Comparison of ENCODE assay signal across 8 cellular contexts in genomic region chr15:89575656-89576416, GRCh38. TPM values are rescaled to one million over a fixed set of nuclear protein-coding genes. Genes with fewer than 3 reads are reported as not detected.
DNase-seq lines count a peak whose midpoint lies in the region; ATAC-seq, FAIRE-seq and TF ChIP-seq lines count a peak whose summit lies in the region.

No MANE protein-coding gene starts in this region.

- H3K27ac ChIP-seq in H1 (ENCODE audit: low read depth, low read length) = peak overlapping the region; percentile 27

- TF ChIP-seq RAD21 in H1 (IDR thresholded peaks at IDR 0.05 in 1 of 2, conservative IDR thresholded peaks at IDR 0.05 in 1 of 2; ENCODE audit: low read depth in 2 of 2, low read length in 2 of 2) = no peak

- no peaks in the 10 kb centered on the region for H3K36me3 Mint-ChIP-seq in natural killer cell

- H2AFZ ChIP-seq in H1 (ENCODE audit: low read length) = 0 out of 2 replicates have a peak overlapping the region, but pooled peaks have one; percentile 8

- no peaks in the 10 kb centered on the region for H3K9me3 ChIP-seq in H1 (ENCODE audit: insufficient read depth in 2 of 2, low read depth in 1 of 2, low read length in 1 of 2)

- H3K27ac Mint-ChIP-seq in natural killer cell = peak overlapping the region; percentile 62 to 69

- peaks cover 5 to 8% of the 10 kb centered on the region in 2 experiments for H4K20me1 ChIP-seq in H1 (replicated peaks in 1 of 2; ENCODE audit: control insufficient read depth in 1 of 2, insufficient read depth in 2 of 2, low read length in 2 of 2)

- CTCF ChIA-PET in H1 (lab: Charles Lee; ENCODE audit: partially characterized antibody) = interaction anchor here (0.6 to 2.3 kb wide), 6 partner anchors 22 to 577 kb away, joined by 3 to 14 read pairs (median 4); no protein-coding TSS in a partner anchor

- H3K9ac ChIP-seq in H1 (replicated peaks in 1 of 4; ENCODE audit: extremely low read depth in 1 of 4, low read depth in 3 of 4, low read length in 3 of 4) = peak overlapping the region; percentile 84 to 89 (median 87)

- H2BK120ac ChIP-seq in H1 (replicated peaks; ENCODE audit: low read depth, low read length) = no peak overlapping the region

- peaks cover 15% of the 10 kb centered on the region for H3K23me2 ChIP-seq in H1 (ENCODE audit: low read depth, low read length)

- no peak overlapping the region for H2BK20ac ChIP-seq in H1 (ENCODE audit: low read length)

- H3K4me1 Mint-ChIP-seq in natural killer cell = peaks cover 16 to 18% of the 10 kb centered on the region in 2 donors

- in situ Hi-C loops in SK-MEL-5 (cut with HindIII; ENCODE audit: low pct_unique_long_range_greater_than_20kb, low sequenced_read_pairs) = no loop called here

- peak overlapping the region; percentile 88 for H4K5ac ChIP-seq in H1 (ENCODE audit: insufficient read length, low read depth, low read length)

- H3K14ac ChIP-seq in H1 (ENCODE audit: insufficient read length) = no peak overlapping the region

- peak overlapping the region; percentile 86; the same call in 1 of the 2 replicates for H4K8ac ChIP-seq in H1 (ENCODE audit: extremely low read depth, insufficient read depth, low read length)

- H3K56ac ChIP-seq in H1 (replicated peaks; ENCODE audit: insufficient read length, low read depth, low read length) = peak overlapping the region; percentile 25

- no peaks in the 10 kb centered on the region for H3K27me3 ChIP-seq in H1 (replicated peaks in 1 of 4; ENCODE audit: control insufficient read depth in 3 of 4, extremely low read depth in 1 of 4, insufficient read depth in 3 of 4, low read length in 3 of 4)

- no peak overlapping the region; the same call in 1 of the 2 replicates for H2AK5ac ChIP-seq in H1 (ENCODE audit: low read depth, low read length)

- peak overlapping the region; percentile 80 for H4K91ac ChIP-seq in H1 (replicated peaks; ENCODE audit: insufficient read length, low read length)

- TF ChIP-seq CTCF in H1 (IDR thresholded peaks at IDR 0.05; ENCODE audit: control extremely low read depth in 1 of 3, insufficient read depth in 1 of 3, low read depth in 1 of 3, low read length in 3 of 3) = no peak
- no peak for TF ChIP-seq CTCF in natural killer cell (IDR thresholded peaks at IDR 0.05)

- no peaks in the 10 kb centered on the region for H3K9me3 Mint-ChIP-seq in natural killer cell

- H2BK12ac ChIP-seq in H1 (ENCODE audit: low read depth, low read length) = no peak overlapping the region

- intact Hi-C loops in Right ventricle myocardium inferior (cut with DNase I) (no loop called here), left ventricle myocardium superior (cut with micrococcal nuclease) (no loop called here), natural killer cell (cut with micrococcal nuclease) (no loop called here)

- no peak for TF ChIP-seq POLR2A in H1 (IDR thresholded peaks at IDR 0.05; ENCODE audit: control extremely low read depth in 1 of 2, low read depth in 2 of 2, low read length in 2 of 2)

- peak overlapping the region; percentile 45; the same call in 1 of the 2 replicates for H2BK5ac ChIP-seq in H1 (ENCODE audit: low read depth, low read length)

- no peak for FAIRE-seq in H1 (lab: Jason Lieb, UNC)

- H3K18ac ChIP-seq in H1 (ENCODE audit: extremely low read depth, low read length) = peak overlapping the region; percentile 88

- no peak overlapping the region for H3K4ac ChIP-seq in H1 (replicated peaks; ENCODE audit: insufficient read length, low read depth, low read length)

- no peak for ATAC-seq in Right ventricle myocardium inferior
- ATAC-seq in left ventricle myocardium superior = no peak
- ATAC-seq in HG02973 (IDR thresholded peaks at IDR 0.05; ENCODE audit: unreplicated experiment) = peak; percentile 20
- ATAC-seq in natural killer cell = no peak

- peaks cover 0 to 5% (median 4%) of the 10 kb centered on the region in 4 experiments; a peak in 3 of 7 replicates for H3K4me1 ChIP-seq in H1 (replicated peaks in 1 of 4; ENCODE audit: control insufficient read depth in 3 of 4, insufficient read depth in 4 of 4, low read length in 3 of 4)

- peak overlapping the region; percentile 99 for H3K4me2 ChIP-seq in H1 (ENCODE audit: insufficient read depth in 1 of 2, low read depth in 2 of 2, low read length in 2 of 2)

- peak overlapping the region; percentile 63 for H3K4me3 Mint-ChIP-seq in natural killer cell

- DNase-seq in Right ventricle myocardium inferior (ENCODE audit: missing footprints) = peak; percentile 79
- no peak for DNase-seq in left ventricle myocardium superior
- peak; percentile 5 for DNase-seq in SK-MEL-5 (ENCODE audit: low read depth, low spot score)
- peak in 1 of 2 experiments; percentile 58 for DNase-seq in H1 (ENCODE audit: low read depth in 1 of 2, low spot score in 2 of 2)
- DNase-seq in natural killer cell = peak; percentile 20
- DNase-seq in midbrain (lab: John Stamatoyannopoulos, UW) = no peak
- DNase-seq in globus pallidus (ENCODE audit: low spot score) = no peak

- no peak for TF ChIP-seq EP300 in H1 (IDR thresholded peaks at IDR 0.05; ENCODE audit: borderline replicate concordance in 1 of 2, low read depth in 2 of 2, low read length in 2 of 2)

- peak overlapping the region; percentile 94 for H3K23ac ChIP-seq in H1 (ENCODE audit: insufficient read length)

- H3K36me3 ChIP-seq in H1 (ENCODE audit: control insufficient read depth in 2 of 4, insufficient read depth in 4 of 4, low read length in 3 of 4) = peaks cover 0 to 23% (median 3%) of the 10 kb centered on the region in 4 experiments; a peak in 2 of 8 replicates

- no peak overlapping the region for H2BK15ac ChIP-seq in H1 (ENCODE audit: low read length)

- H3K4me3 ChIP-seq in H1 (ENCODE audit: extremely low read depth in 1 of 4, insufficient read depth in 2 of 4, low read depth in 3 of 4, low read length in 4 of 4) = peak overlapping the region; percentile 84 to 98 (median 90)

- peaks cover 8% of the 10 kb centered on the region for H3K79me1 ChIP-seq in H1 (ENCODE audit: low read depth, low read length)

- H3K27me3 Mint-ChIP-seq in natural killer cell (ENCODE audit: low read depth in 2 of 2) = peaks cover 10 to 13% of the 10 kb centered on the region in 2 donors

- peaks cover 33 to 52% of the 10 kb centered on the region in 2 experiments for H3K79me2 ChIP-seq in H1 (ENCODE audit: control insufficient read depth in 1 of 2, insufficient read depth in 2 of 2, low read length in 2 of 2)

- WGBS in H1 (ENCODE audit: extremely low coverage in 1 of 2, insufficient coverage in 1 of 2, insufficient read length in 1 of 2, insufficient replicate concordance in 2 of 2, low coverage in 1 of 2, low lambda C conversion rate in 2 of 2, missing lambda C conversion rate in 1 of 2), 2 experiments = 3% methylated on average over 42 of the region's 60 CpGs; no CpG with 5 or more reads in 1 of the 2 experiments

- POLR2A ChIA-PET in H1 (lab: Charles Lee; ENCODE audit: partially characterized antibody) = interaction anchor here (0.6 to 1.5 kb wide), 19 partner anchors 8 to 104 kb away, joined by 3 to 7 read pairs (median 3); partner anchors contain the start of gene RHCG

TF ChIP-seq in H1, 55 proteins besides CTCF, POLR2A, EP300 and RAD21 (continues in another document):
- TF ChIP-seq EZH2 (IDR thresholded peaks at IDR 0.05; ENCODE audit: low read depth, low read length, severe bottlenecking) (no peak), SIN3A (conservative IDR thresholded peaks at IDR 0.05 in 1 of 2, IDR thresholded peaks at IDR 0.05 in 1 of 2; ENCODE audit: low read depth in 1 of 2, low read length in 2 of 2) (0 out of 4 replicates have a peak, but pooled peaks of 1 of the 2 experiments have one; percentile 11), GABPA (IDR thresholded peaks at IDR 0.05; ENCODE audit: borderline replicate concordance, insufficient read depth, low read length) (peak; percentile 36; the same call in 1 of the 2 replicates), KDM1A (IDR thresholded peaks at IDR 0.05; ENCODE audit: borderline replicate concordance, low read length) (no peak), TAF7 (optimal IDR thresholded peaks at IDR 0.05; ENCODE audit: borderline replicate concordance, low read depth, low read length) (peak; percentile 4), SAP30 (IDR thresholded peaks at IDR 0.05; ENCODE audit: insufficient read depth, insufficient replicate concordance, low read length) (peak; percentile 63), PHF8 (conservative IDR thresholded peaks at IDR 0.05; ENCODE audit: low read depth, low read length) (peak; percentile 47; the same call in 1 of the 2 replicates), CEBPB (IDR thresholded peaks at IDR 0.05; ENCODE audit: low read depth, low read length) (peak; percentile 60; the same call in 1 of the 2 replicates), SP4 (IDR thresholded peaks at IDR 0.05; ENCODE audit: low read length) (no peak), CHD1 (IDR thresholded peaks at IDR 0.05; ENCODE audit: low read depth, low read length) (no peak), POLR2AphosphoS5 (IDR thresholded peaks at IDR 0.05; ENCODE audit: low read depth, low read length) (peak; percentile 28; the same call in 1 of the 2 replicates), NANOG (IDR thresholded peaks at IDR 0.05; ENCODE audit: insufficient read depth, low read depth, low read length, poor library complexity, severe bottlenecking) (no peak), MAX (IDR thresholded peaks at IDR 0.05) (peak; percentile 60), RBBP5 (IDR thresholded peaks at IDR 0.05; ENCODE audit: borderline replicate concordance, low read depth, low read length) (0 out of 2 replicates have a peak, but pooled peaks have one; percentile 48), RFX5 (IDR thresholded peaks at IDR 0.05; ENCODE audit: borderline replicate concordance, low read depth, low read length) (no peak), JUN (IDR thresholded peaks at IDR 0.05; ENCODE audit: low read depth, low read length) (no peak)

RNA-seq across cellular contexts. Expression of gene TICRR, which starts 0.6 kb away (rescaled TPM):
- total RNA-seq in Right ventricle myocardium inferior = 0.16 TPM
- 0.12 TPM for total RNA-seq in left ventricle myocardium superior
- total RNA-seq in SK-MEL-5 (2014; rRNA removed; shearing (Covaris generic)) = 3.2 and 3.7 TPM in 2 replicates
- 5.4 and 7.1 TPM in 2 replicates for polyA plus RNA-seq in SK-MEL-5 (2015; cell fraction: cytosol; rRNA removed)
- polyA plus RNA-seq in SK-MEL-5 (2015; cell fraction: nucleus; rRNA removed) = 12.1 and 19.2 TPM in 2 replicates
- 34.8 and 37.3 TPM in 2 replicates for total RNA-seq in H1 (2021; fragmentation: NEBNext Ultra II Directional; extraction: Animal tissue kit (Norgen Biotek cat#: 25700))
- polyA plus RNA-seq in H1 (2011; rRNA removed) = 13.1 and 15.9 TPM in 2 replicates
- polyA plus RNA-seq in H1 (2011; cell fraction: cytosol; rRNA removed) = 11.5 TPM
- 33.1 TPM for polyA plus RNA-seq in H1 (2011; cell fraction: nucleus; rRNA removed)
- polyA plus RNA-seq in H1 (2012, experiment 1 of 2) = 20.9 to 25.2 TPM (median 21.8 TPM) in 4 replicates
- polyA plus RNA-seq in H1 (2012, experiment 2 of 2) = 7.1 TPM
- 16.6 TPM for polyA plus RNA-seq in H1 (2013, experiment 1 of 2)
- 15.2 TPM for polyA plus RNA-seq in H1 (2013, experiment 2 of 2)
- polyA minus RNA-seq in H1 (2011; rRNA and poly(A)+ RNA removed) = 40.4 and 45.5 TPM in 2 replicates
- 20.3 TPM for polyA minus RNA-seq in H1 (2011; cell fraction: cytosol; rRNA and poly(A)+ RNA removed)
- polyA minus RNA-seq in H1 (2011; cell fraction: nucleus; rRNA and poly(A)+ RNA removed) = 49.5 TPM
- total RNA-seq in natural killer cell = under 1 TPM; 0.13 to 0.59 (median 0.14) TPM

Comparison
In these comparisons a context has a peak if more than half of its experiments do, and no peak if none do; other contexts are left out.
1. DNase-seq: peak in Right ventricle myocardium inferior (single experiment), SK-MEL-5 (single experiment) and natural killer cell (single experiment); none in left ventricle myocardium superior (single experiment), midbrain (single experiment) and globus pallidus (single experiment).